ENCODE assay signal across 8 cellular contexts in the genomic region with DNA sequence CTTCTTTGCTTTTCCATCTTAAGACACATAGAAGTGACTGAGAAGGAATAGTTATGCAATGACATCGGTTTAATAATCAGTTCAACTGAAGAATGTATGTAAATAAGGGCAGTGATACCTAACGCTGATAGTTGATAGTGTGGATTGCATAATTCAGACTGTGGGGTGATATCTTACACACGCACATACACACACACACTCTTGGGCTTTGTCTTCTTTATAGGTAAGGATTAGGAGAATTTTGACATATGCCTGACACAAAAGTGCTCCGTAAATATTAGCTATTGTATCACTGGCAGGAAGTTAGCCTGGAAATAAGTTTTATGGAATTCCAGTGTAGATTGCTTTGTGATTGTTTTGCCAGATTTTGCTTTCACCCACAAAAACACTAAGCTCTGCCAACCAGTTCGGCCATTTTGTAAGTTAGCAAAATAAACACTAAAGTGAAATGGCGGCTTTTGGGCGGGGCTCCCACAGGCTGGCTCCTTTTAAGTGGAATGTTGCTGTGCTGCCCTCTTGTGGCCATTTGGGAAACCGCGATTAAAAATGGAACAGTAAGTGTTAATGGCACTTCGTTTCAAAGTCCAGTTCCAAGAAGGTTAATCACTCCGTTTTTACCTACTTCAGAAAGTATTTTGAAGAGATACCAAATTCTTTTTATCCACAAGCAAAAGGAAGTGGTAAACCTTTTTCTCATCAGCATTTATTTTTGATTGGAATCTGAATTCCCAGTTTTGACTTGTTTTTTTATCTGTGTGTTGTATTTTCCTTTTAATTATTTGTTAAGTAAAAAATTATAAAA. TPM values are rescaled to one million over a fixed set of nuclear protein-coding genes. Genes with fewer than 3 reads are reported as not detected.
DNase-seq lines count a peak whose midpoint lies in the region; ATAC-seq, FAIRE-seq and TF ChIP-seq lines count a peak whose summit lies in the region.

No MANE protein-coding gene starts in this region.

- no peaks in the 10 kb centered on the region for H3K9me3 ChIP-seq in H1 (ENCODE audit: insufficient read depth in 2 of 2, low read depth in 1 of 2, low read length in 1 of 2)

- H2BK120ac ChIP-seq in H1 (replicated peaks; ENCODE audit: low read depth, low read length): no peak overlapping the region

- H2AFZ ChIP-seq in H1 (ENCODE audit: low read length): no peak overlapping the region

- H3K23ac ChIP-seq in H1 (ENCODE audit: insufficient read length): no peak overlapping the region

- peak overlapping the region; percentile 67 for H3K27ac ChIP-seq in H1 (ENCODE audit: low read depth, low read length)

- no peak overlapping the region for H4K8ac ChIP-seq in H1 (ENCODE audit: extremely low read depth, insufficient read depth, low read length)

- peak; percentile 52 for FAIRE-seq in H1 (lab: Jason Lieb, UNC)

- H3K4me2 ChIP-seq in H1 (ENCODE audit: insufficient read depth in 1 of 2, low read depth in 2 of 2, low read length in 2 of 2): no peak overlapping the region

- peaks cover 0 to 14% (median 8%) of the 10 kb centered on the region in 4 experiments; a peak in 5 of 7 replicates for H3K4me1 ChIP-seq in H1 (replicated peaks in 1 of 4; ENCODE audit: control insufficient read depth in 3 of 4, insufficient read depth in 4 of 4, low read length in 3 of 4)

- no peak overlapping the region; the same call in 1 of the 2 replicates for H2AK5ac ChIP-seq in H1 (ENCODE audit: low read depth, low read length)

- ATAC-seq in memory B cell (ENCODE audit: low read depth): peak; percentile 46
- no peak for ATAC-seq in HG03460 (IDR thresholded peaks at IDR 0.05; ENCODE audit: unreplicated experiment)

- no peak overlapping the region for H3K56ac ChIP-seq in H1 (replicated peaks; ENCODE audit: insufficient read length, low read depth, low read length)

- no peak overlapping the region for H4K5ac ChIP-seq in H1 (ENCODE audit: insufficient read length, low read depth, low read length)

- no peak for TF ChIP-seq POLR2A in H1 (IDR thresholded peaks at IDR 0.05; ENCODE audit: control extremely low read depth in 1 of 2, low read depth in 2 of 2, low read length in 2 of 2)

- no peaks in the 10 kb centered on the region for H3K23me2 ChIP-seq in H1 (ENCODE audit: low read depth, low read length)

- H3K27me3 ChIP-seq in H1 (replicated peaks in 1 of 4; ENCODE audit: control insufficient read depth in 3 of 4, extremely low read depth in 1 of 4, insufficient read depth in 3 of 4, low read length in 3 of 4): no peaks in the 10 kb centered on the region

- H3K14ac ChIP-seq in H1 (ENCODE audit: insufficient read length): no peak overlapping the region

- H3K36me3 Mint-ChIP-seq in memory B cell: peaks cover 20% of the 10 kb centered on the region

- no peaks in the 10 kb centered on the region; a peak in 1 of 8 replicates for H3K36me3 ChIP-seq in H1 (ENCODE audit: control insufficient read depth in 2 of 4, insufficient read depth in 4 of 4, low read length in 3 of 4)

- DNase-seq in GM12864 (ENCODE audit: low read depth): peak; percentile 83
- peak in 74 of 76 experiments; percentile 27 to 94 (median 82) for DNase-seq in HUDEP-2 (lab: John Stamatoyannopoulos, UW; ENCODE audit: unreplicated experiment in 76 of 76)
- peak; percentile 84 for DNase-seq in NK-92 treated with Interleukin-12 subunit alpha and Interleukin-12 subunit beta, amount 100 ng/mL, for 24 hours (lab: John Stamatoyannopoulos, UW)
- DNase-seq in activated CD8-positive, alpha-beta memory T cell treated with anti-CD3 and anti-CD28 coated beads for 4 hours (ENCODE audit: low read depth in 2 of 2): peak; percentile 81 to 87
- peak; percentile 80 to 96 for DNase-seq in H1 (ENCODE audit: low read depth in 1 of 2, low spot score in 2 of 2)
- peak; percentile 90 to 92 for DNase-seq in memory B cell (ENCODE audit: low spot score in 2 of 2)
- peak; percentile 90 for DNase-seq in stimulated activated CD8-positive, alpha-beta memory T cell treated with anti-CD3 and anti-CD28 coated beads, Interleukin-12 subunit alpha, Interleukin-12 subunit beta, amount 100 ng/mL, for 1 hour (ENCODE audit: low read depth)

- peaks cover 9% of the 10 kb centered on the region; the same call in 1 of the 2 replicates for H3K79me1 ChIP-seq in H1 (ENCODE audit: low read depth, low read length)

- CTCF ChIA-PET in H1 (lab: Charles Lee; ENCODE audit: partially characterized antibody): interaction anchor here (0.6 to 7.8 kb wide), 14 partner anchors 9 to 292 kb away, joined by 3 to 80 read pairs (median 5); a partner anchor contains a TSS

- POLR2A ChIA-PET in H1 (lab: Charles Lee; ENCODE audit: partially characterized antibody): interaction anchor here (1.0 to 8.2 kb wide), 8 partner anchors 10 to 120 kb away, joined by 3 to 105 read pairs (median 8); a partner anchor contains a TSS

- H3K4ac ChIP-seq in H1 (replicated peaks; ENCODE audit: insufficient read length, low read depth, low read length): no peak overlapping the region

- peaks cover 4% of the 10 kb centered on the region for H3K9me3 Mint-ChIP-seq in memory B cell

- peaks cover 60% of the 10 kb centered on the region for H3K4me1 Mint-ChIP-seq in memory B cell

- no peak overlapping the region for H2BK12ac ChIP-seq in H1 (ENCODE audit: low read depth, low read length)

- peaks cover 12 to 81% of the 10 kb centered on the region in 2 experiments for H3K79me2 ChIP-seq in H1 (ENCODE audit: control insufficient read depth in 1 of 2, insufficient read depth in 2 of 2, low read length in 2 of 2)

- TF ChIP-seq CTCF in GM12864 (IDR thresholded peaks at IDR 0.05; ENCODE audit: low read depth, low read length, missing control alignments) (peak; percentile 73), H1 (IDR thresholded peaks at IDR 0.05; ENCODE audit: control extremely low read depth in 1 of 3, insufficient read depth in 1 of 3, low read depth in 1 of 3, low read length in 3 of 3) (peak; percentile 44 to 82 (median 81))

- no peak overlapping the region for H4K91ac ChIP-seq in H1 (replicated peaks; ENCODE audit: insufficient read length, low read length)

- no peak overlapping the region for H3K18ac ChIP-seq in H1 (ENCODE audit: extremely low read depth, low read length)

- peak; percentile 81 to 87 for TF ChIP-seq RAD21 in H1 (IDR thresholded peaks at IDR 0.05 in 1 of 2, conservative IDR thresholded peaks at IDR 0.05 in 1 of 2; ENCODE audit: low read depth in 2 of 2, low read length in 2 of 2)

- H3K9ac ChIP-seq in H1 (replicated peaks in 1 of 4; ENCODE audit: extremely low read depth in 1 of 4, low read depth in 3 of 4, low read length in 3 of 4): no peak overlapping the region

- 30% methylated on average over 11 of the region's 11 CpGs; no CpG with 5 or more reads in 1 of the 2 experiments for WGBS in H1 (ENCODE audit: extremely low coverage in 1 of 2, insufficient coverage in 1 of 2, insufficient read length in 1 of 2, insufficient replicate concordance in 2 of 2, low coverage in 1 of 2, low lambda C conversion rate in 2 of 2, missing lambda C conversion rate in 1 of 2), 2 experiments

- H3K4me3 ChIP-seq in GM12864 (ENCODE audit: low read depth, low read length) (no peak overlapping the region), H1 (ENCODE audit: extremely low read depth in 1 of 4, insufficient read depth in 2 of 4, low read depth in 3 of 4, low read length in 4 of 4) (no peak overlapping the region)

- H2BK15ac ChIP-seq in H1 (ENCODE audit: low read length): no peak overlapping the region

- H2BK5ac ChIP-seq in H1 (ENCODE audit: low read depth, low read length): no peak overlapping the region

- H2BK20ac ChIP-seq in H1 (ENCODE audit: low read length): no peak overlapping the region

- peak overlapping the region; percentile 92 for H3K27ac Mint-ChIP-seq in memory B cell

- peaks cover 10 to 22% of the 10 kb centered on the region in 2 experiments for H4K20me1 ChIP-seq in H1 (replicated peaks in 1 of 2; ENCODE audit: control insufficient read depth in 1 of 2, insufficient read depth in 2 of 2, low read length in 2 of 2)

- H3K4me3 Mint-ChIP-seq in memory B cell: peak overlapping the region; percentile 53

- no peaks in the 10 kb centered on the region for H3K27me3 Mint-ChIP-seq in memory B cell

- peak in 1 of 2 experiments; percentile 54; a peak in 1 of 3 replicates for TF ChIP-seq EP300 in H1 (IDR thresholded peaks at IDR 0.05; ENCODE audit: borderline replicate concordance in 1 of 2, low read depth in 2 of 2, low read length in 2 of 2)

TF ChIP-seq in H1, 55 proteins besides CTCF, POLR2A, EP300 and RAD21 (continues in another document):
- peak; percentile 30 for TF ChIP-seq NANOG (IDR thresholded peaks at IDR 0.05; ENCODE audit: insufficient read depth, low read depth, low read length, poor library complexity, severe bottlenecking)
- no peak for TF ChIP-seq FOSL1 (IDR thresholded peaks at IDR 0.05; ENCODE audit: insufficient read depth, low read depth, low read length)
- no peak for TF ChIP-seq SAP30 (IDR thresholded peaks at IDR 0.05; ENCODE audit: insufficient read depth, insufficient replicate concordance, low read length)
- peak; percentile 54 for TF ChIP-seq ASH2L (IDR thresholded peaks at IDR 0.05; ENCODE audit: low read length)
- peak; percentile 48; the same call in 1 of the 2 replicates for TF ChIP-seq EGR1 (IDR thresholded peaks at IDR 0.05; ENCODE audit: borderline replicate concordance, low read depth, low read length)
- peak; percentile 47; the same call in 1 of the 2 replicates for TF ChIP-seq TBP (IDR thresholded peaks at IDR 0.05; ENCODE audit: low read depth, low read length)
- peak in 1 of 2 experiments; percentile 67; a peak in 1 of 4 replicates for TF ChIP-seq SIN3A (conservative IDR thresholded peaks at IDR 0.05 in 1 of 2, IDR thresholded peaks at IDR 0.05 in 1 of 2; ENCODE audit: low read depth in 1 of 2, low read length in 2 of 2)
- TF ChIP-seq RNF2 (IDR thresholded peaks at IDR 0.05; ENCODE audit: borderline replicate concordance, low read depth, low read length, missing control alignments, poor library complexity, severe bottlenecking): no peak
- TF ChIP-seq SIRT6 (IDR thresholded peaks at IDR 0.05; ENCODE audit: low read length): no peak
- TF ChIP-seq SP1 (IDR thresholded peaks at IDR 0.05; ENCODE audit: low read depth, low read length): peak; percentile 66
- no peak for TF ChIP-seq MAFK (IDR thresholded peaks at IDR 0.05; ENCODE audit: low read depth, low read length)
- TF ChIP-seq KDM5A (IDR thresholded peaks at IDR 0.05; ENCODE audit: low read length): peak; percentile 45; the same call in 1 of the 2 replicates
- TF ChIP-seq TEAD4 (IDR thresholded peaks at IDR 0.05; ENCODE audit: low read depth, low read length): peak; percentile 96

RNA-seq across cellular contexts. Expression of a gene that starts 17.7 kb away (rescaled TPM):
- 70.0 and 75.9 TPM in 2 replicates for total RNA-seq in H1 (2021; fragmentation: NEBNext Ultra II Directional; extraction: Animal tissue kit (Norgen Biotek cat#: 25700))
- 28.8 and 45.7 TPM in 2 replicates for polyA plus RNA-seq in H1 (2011; rRNA removed)
- polyA plus RNA-seq in H1 (2011; cell fraction: cytosol; rRNA removed): 46.3 TPM
- polyA plus RNA-seq in H1 (2011; cell fraction: nucleus; rRNA removed): 145 TPM
- polyA plus RNA-seq in H1 (2012, experiment 1 of 2): 34.2 to 46.0 TPM (median 42.9 TPM) in 4 replicates
- 3.4 TPM for polyA plus RNA-seq in H1 (2012, experiment 2 of 2)
- 49.2 TPM for polyA plus RNA-seq in H1 (2013, experiment 1 of 2)
- polyA plus RNA-seq in H1 (2013, experiment 2 of 2): 36.7 TPM
- polyA minus RNA-seq in H1 (2011; rRNA and poly(A)+ RNA removed): 72.5 and 82.6 TPM in 2 replicates
- polyA minus RNA-seq in H1 (2011; cell fraction: cytosol; rRNA and poly(A)+ RNA removed): 53.7 TPM
- 250 TPM for polyA minus RNA-seq in H1 (2011; cell fraction: nucleus; rRNA and poly(A)+ RNA removed)
